ENCODE assay signal across 15 cellular contexts in genomic region chr11:25065711-25066110, GRCh38.
A peak's percentile ranks its signal among the peaks of the same experiment; 100 is the strongest.
DNase-seq lines count a peak whose midpoint lies in the region; TF ChIP-seq lines count a peak whose summit lies in the region.
"Had no signal": no experiment of that assay in that cellular context is flagged by ENCODE, and none has a peak within 500 bp of the region (broad histone marks: within the 10 kb centered on the region; RNA-seq: fewer than 3 reads in every experiment).

No MANE protein-coding gene starts in this region.

- no peak overlapping the region for H3K9ac ChIP-seq in SU-DHL-6 (ENCODE audit: low read length)

- no peaks in the 10 kb centered on the region for H3K9me3 ChIP-seq in SU-DHL-6 (ENCODE audit: insufficient read depth, low read length)
- H3K9me3 ChIP-seq: right atrium auricular region, tibial artery had no signal

- H3K27me3 ChIP-seq in SU-DHL-6 (ENCODE audit: low read length) = no peaks in the 10 kb centered on the region
- H3K27me3 ChIP-seq: right atrium auricular region, tibial artery had no signal

- H3K9me3 Mint-ChIP-seq in type B pancreatic cell = no peaks in the 10 kb centered on the region
- peaks cover 10% of the 10 kb centered on the region for H3K9me3 Mint-ChIP-seq in activated CD4-positive, alpha-beta memory T cell treated with anti-CD3 and anti-CD28 coated beads, Interleukin-2, amount 10 ng/mL, durations not matched to agents 7 days and 5 days
- H3K9me3 Mint-ChIP-seq: nephron progenitor cell had no signal

- POLR2A ChIA-PET in activated CD4-positive, alpha-beta memory T cell treated with anti-CD3 and anti-CD28 coated beads, Interleukin-2, amount 10 ng/mL, durations not matched to agents 7 days and 5 days (lab: Charles Lee) = no interaction called here

- H2AFZ ChIP-seq in SU-DHL-6 (ENCODE audit: low read depth, low read length, severe bottlenecking) = peak overlapping the region; percentile 54

- no peak overlapping the region for H3K27ac ChIP-seq in SU-DHL-6 (ENCODE audit: low read depth, low read length)
- H3K27ac ChIP-seq: coronary artery, right atrium auricular region, tibial artery had no signal

- H3K36me3 Mint-ChIP-seq in type B pancreatic cell = peaks cover 4% of the 10 kb centered on the region
- no peaks in the 10 kb centered on the region for H3K36me3 Mint-ChIP-seq in activated CD4-positive, alpha-beta memory T cell treated with anti-CD3 and anti-CD28 coated beads, Interleukin-2, amount 10 ng/mL, durations not matched to agents 7 days and 5 days (ENCODE audit: low read depth)
- H3K36me3 Mint-ChIP-seq: activated naive CD8-positive, alpha-beta T cell; CD4-positive, CD25-positive, alpha-beta regulatory T cell had no signal

- DNase-seq in HT-29 (ENCODE audit: low spot score) (peak; percentile 67), fibroblast of pulmonary artery (ENCODE audit: low read depth) (peak; percentile 16), type B pancreatic cell (ENCODE audit: extremely low spot score, unreplicated experiment) (no peak), foreskin melanocyte (no peak), iPS-NIHi11 (ENCODE audit: low spot score) (no peak)
- DNase-seq in activated CD4-positive, alpha-beta memory T cell treated with anti-CD3 and anti-CD28 coated beads, Interleukin-2, amount 10 ng/mL, durations not matched to agents 7 days and 5 days = no peak
- DNase-seq: CD4-positive, CD25-positive, alpha-beta regulatory T cell; NCI-H1105 treated with DMSO at 0.1 percent for 48 hours; nephron progenitor cell; stimulated activated CD8-positive, alpha-beta memory T cell treated with anti-CD3 and anti-CD28 coated beads, Interleukin-4, amount 100 ng/mL, for 48 hours; tibial artery had no signal

- no peak overlapping the region for H3K4me3 Mint-ChIP-seq in type B pancreatic cell
- no peak overlapping the region for H3K4me3 Mint-ChIP-seq in activated CD4-positive, alpha-beta memory T cell treated with anti-CD3 and anti-CD28 coated beads, Interleukin-2, amount 10 ng/mL, durations not matched to agents 7 days and 5 days
- H3K4me3 Mint-ChIP-seq: activated naive CD8-positive, alpha-beta T cell; CD4-positive, CD25-positive, alpha-beta regulatory T cell; nephron progenitor cell had no signal

- no peak overlapping the region for H3K4me2 ChIP-seq in SU-DHL-6 (ENCODE audit: low read depth, low read length, poor library complexity, severe bottlenecking)

- no peak for TF ChIP-seq CTCF in SU-DHL-6 (IDR thresholded peaks at IDR 0.05; ENCODE audit: insufficient read depth, low read length, poor library complexity, severe bottlenecking)
- TF ChIP-seq CTCF in fibroblast of pulmonary artery (IDR thresholded peaks at IDR 0.05; ENCODE audit: low read length, missing control alignments) = no peak
- TF ChIP-seq CTCF in type B pancreatic cell (conservative IDR thresholded peaks at IDR 0.05) = no peak

- H3K9me2 ChIP-seq in SU-DHL-6 (replicated peaks; ENCODE audit: insufficient read depth, low read length) = no peaks in the 10 kb centered on the region

- H3K4me3 ChIP-seq in SU-DHL-6 (ENCODE audit: insufficient read depth, low read length, poor library complexity, severe bottlenecking) (no peak overlapping the region), fibroblast of pulmonary artery (replicated peaks; ENCODE audit: low read depth, low read length) (no peak overlapping the region)
- H3K4me3 ChIP-seq: coronary artery, right atrium auricular region, tibial artery had no signal

- CTCF ChIA-PET in activated CD4-positive, alpha-beta memory T cell treated with anti-CD3 and anti-CD28 coated beads, Interleukin-2, amount 10 ng/mL, durations not matched to agents 7 days and 5 days (lab: Charles Lee) = no interaction called here

- no peaks in the 10 kb centered on the region for H4K20me1 ChIP-seq in SU-DHL-6 (ENCODE audit: low read depth, low read length)

- H3K27ac Mint-ChIP-seq in type B pancreatic cell = peak overlapping the region; percentile 4
- H3K27ac Mint-ChIP-seq in activated CD4-positive, alpha-beta memory T cell treated with anti-CD3 and anti-CD28 coated beads, Interleukin-2, amount 10 ng/mL, durations not matched to agents 7 days and 5 days = no peak overlapping the region
- H3K27ac Mint-ChIP-seq: activated naive CD8-positive, alpha-beta T cell; CD4-positive, CD25-positive, alpha-beta regulatory T cell; nephron progenitor cell had no signal

- no peaks in the 10 kb centered on the region for H3K79me2 ChIP-seq in SU-DHL-6 (ENCODE audit: insufficient read depth, low read length)

- H3K27me3 Mint-ChIP-seq in type B pancreatic cell = no peaks in the 10 kb centered on the region
- no peaks in the 10 kb centered on the region for H3K27me3 Mint-ChIP-seq in activated CD4-positive, alpha-beta memory T cell treated with anti-CD3 and anti-CD28 coated beads, Interleukin-2, amount 10 ng/mL, durations not matched to agents 7 days and 5 days
- H3K27me3 Mint-ChIP-seq: activated naive CD8-positive, alpha-beta T cell; CD4-positive, CD25-positive, alpha-beta regulatory T cell had no signal

- no peaks in the 10 kb centered on the region for H3K4me1 Mint-ChIP-seq in type B pancreatic cell (ENCODE audit: unreplicated experiment)
- H3K4me1 Mint-ChIP-seq in activated CD4-positive, alpha-beta memory T cell treated with anti-CD3 and anti-CD28 coated beads, Interleukin-2, amount 10 ng/mL, durations not matched to agents 7 days and 5 days = no peaks in the 10 kb centered on the region
- H3K4me1 Mint-ChIP-seq: CD4-positive, CD25-positive, alpha-beta regulatory T cell; nephron progenitor cell had no signal

- H3F3A ChIP-seq in SU-DHL-6 (ENCODE audit: insufficient read depth) = no peaks in the 10 kb centered on the region

- H3K36me3 ChIP-seq in SU-DHL-6 (ENCODE audit: low read length) = no peaks in the 10 kb centered on the region
- H3K36me3 ChIP-seq: right atrium auricular region, tibial artery had no signal

Comparison
In these comparisons a context has a peak if more than half of its experiments do, and no peak if none do; other contexts are left out.
1. DNase-seq: peak in HT-29 (single experiment) and fibroblast of pulmonary artery (single experiment); none in type B pancreatic cell (single experiment), activated CD4-positive, alpha-beta memory T cell treated with anti-CD3 and anti-CD28 coated beads, Interleukin-2, amount 10 ng/mL, durations not matched to agents 7 days and 5 days (single experiment), foreskin melanocyte (single experiment) and iPS-NIHi11 (single experiment).